Comparison of ENCODE assay signal across 10 cellular contexts in the genomic region with DNA sequence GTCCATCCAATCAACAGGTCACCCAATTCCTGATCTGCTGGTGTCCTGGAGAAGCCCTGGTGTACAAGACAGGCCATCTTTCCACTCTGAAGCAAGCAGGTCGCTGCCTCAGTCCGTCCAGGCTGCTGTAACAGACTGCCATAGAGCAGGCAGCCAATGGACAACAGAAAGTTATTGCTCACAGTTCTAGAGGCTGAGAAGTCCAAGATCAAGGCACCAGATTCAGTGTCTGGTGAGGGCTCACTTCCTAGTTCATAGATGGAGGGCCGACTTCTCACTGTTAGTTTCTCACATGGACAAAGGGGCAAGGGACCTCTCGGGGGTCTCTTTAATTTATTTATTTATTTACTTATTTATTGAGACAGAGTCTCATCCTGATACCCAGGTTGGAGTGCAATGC.
"Had no signal": no experiment of that assay in that cellular context is flagged by ENCODE, and none has a peak within 500 bp of the region (broad histone marks: within the 10 kb centered on the region; RNA-seq: fewer than 3 reads in every experiment).

No MANE protein-coding gene starts in this region.

- DNase-seq: GM23248, GOT3, H9, HCEC 1CT, HFFc6, IMR-90, KBM-7 had no signal

- H3K27ac Mint-ChIP-seq: HFFc6 had no signal

- FAIRE-seq: H54 had no signal

- H3K27ac ChIP-seq: GM23248, HL-60, KMS-11 had no signal

- H3K4me3 Mint-ChIP-seq: H9, HFFc6 had no signal

- H3K4me2 ChIP-seq: KMS-11 had no signal

- H3K4me3 ChIP-seq: GM23248 had no signal

- H2AFZ ChIP-seq: GM23248 had no signal

- H3K9ac ChIP-seq: GM23248, KMS-11 had no signal
